Comparison of ENCODE assay signal across 14 cellular contexts in genomic region chr5:65779643-65780042, GRCh38. TPM values are rescaled to one million over a fixed set of nuclear protein-coding genes. Genes with fewer than 3 reads are reported as not detected.
DNase-seq lines count a peak whose midpoint lies in the region; ATAC-seq, FAIRE-seq and TF ChIP-seq lines count a peak whose summit lies in the region.
"Had no signal": no experiment of that assay in that cellular context is flagged by ENCODE, and none has a peak within 500 bp of the region (broad histone marks: within the 10 kb centered on the region; RNA-seq: fewer than 3 reads in every experiment).

No MANE protein-coding gene starts in this region.

- intact Hi-C loops in HepG2 (cut with micrococcal nuclease; ENCODE audit: unreplicated experiment) = no loop called here

- H3K9me3 Mint-ChIP-seq in activated naive CD4-positive, alpha-beta T cell treated with anti-CD3 and anti-CD28 coated beads, Interleukin-2, amount 50 U/mL, for 72 hours = no peaks in the 10 kb centered on the region
- no peaks in the 10 kb centered on the region for H3K9me3 Mint-ChIP-seq in T-cell
- no peaks in the 10 kb centered on the region for H3K9me3 Mint-ChIP-seq in stimulated activated effector memory CD8-positive, alpha-beta T cell treated with anti-CD3 and anti-CD28 coated beads, Interleukin-12 subunit alpha, Interleukin-12 subunit beta, amount 100 ng/mL, for 72 hours

- H3K4me2 ChIP-seq in HepG2 (ENCODE audit: low read depth, low read length) = no peak overlapping the region
- H3K4me2 ChIP-seq: PC-9 had no signal

- H3K27ac ChIP-seq in HepG2 (ENCODE audit: extremely low read length, insufficient read depth, low read length) = no peak overlapping the region
- H3K27ac ChIP-seq: cardiac muscle cell, PC-9, sigmoid colon, transverse colon had no signal

- BruUV-seq in HepG2 (replicated peaks; lab: Mats Ljungman, UMichigan) = no TSS peak

- FAIRE-seq in HepG2 (lab: Jason Lieb, UNC) = no peak
- FAIRE-seq: G401.6 had no signal

- H3K4me3 Mint-ChIP-seq in T-cell = peak overlapping the region in 2 of 3 donors; percentile 23 to 49
- no peak overlapping the region for H3K4me3 Mint-ChIP-seq in stimulated activated effector memory CD8-positive, alpha-beta T cell treated with anti-CD3 and anti-CD28 coated beads, Interleukin-12 subunit alpha, Interleukin-12 subunit beta, amount 100 ng/mL, for 72 hours

- TF ChIP-seq EP300 in HepG2 (IDR thresholded peaks at IDR 0.05; ENCODE audit: low read depth in 2 of 2, low read length in 2 of 2) (no peak), HepG2 (CRISPR knock-in tag; IDR thresholded peaks at IDR 0.05; ENCODE audit: borderline replicate concordance) (no peak)

- peaks cover 3 to 38% of the 10 kb centered on the region in 2 experiments for H3K36me3 ChIP-seq in HepG2 (replicated peaks in 1 of 2; ENCODE audit: control insufficient read depth in 1 of 2, insufficient read depth in 2 of 2, low read length in 2 of 2)
- H3K36me3 ChIP-seq: cardiac muscle cell, transverse colon had no signal

- no peak overlapping the region for H3K9ac ChIP-seq in HepG2 (ENCODE audit: insufficient read depth, low read depth, low read length)

- H3K4me1 Mint-ChIP-seq in T-cell = peaks cover 14 to 26% (median 21%) of the 10 kb centered on the region in 3 donors
- H3K4me1 Mint-ChIP-seq in stimulated activated effector memory CD8-positive, alpha-beta T cell treated with anti-CD3 and anti-CD28 coated beads, Interleukin-12 subunit alpha, Interleukin-12 subunit beta, amount 100 ng/mL, for 72 hours = peaks cover 6% of the 10 kb centered on the region

- no peaks in the 10 kb centered on the region for H3K4me1 ChIP-seq in HepG2 (ENCODE audit: insufficient read depth, low read length)
- H3K4me1 ChIP-seq: sigmoid colon, transverse colon had no signal

- WGBS in HepG2 (ENCODE audit: low lambda C conversion rate) = 100% methylated on average over 1 of the region's 1 CpG

- no peak for DNase-seq in activated naive CD4-positive, alpha-beta T cell treated with anti-CD3 and anti-CD28 coated beads, Interleukin-2, amount 50 U/mL, for 72 hours (ENCODE audit: low spot score in 2 of 2)
- no peak for DNase-seq in activated naive CD4-positive, alpha-beta T cell treated with anti-CD3 and anti-CD28 coated beads, Interleukin-2, amount 50 U/mL, for 16 hours
- DNase-seq in T-cell (no peak), NCI-H1694 (lab: John Stamatoyannopoulos, UW) (no peak), HepG2 (ENCODE audit: low spot score) (no peak)
- no peak for DNase-seq in stimulated activated effector memory CD8-positive, alpha-beta T cell treated with anti-CD3 and anti-CD28 coated beads, Interleukin-12 subunit alpha, Interleukin-12 subunit beta, amount 100 ng/mL, for 72 hours (ENCODE audit: low spot score in 2 of 2)
- DNase-seq: PC-9, sigmoid colon, T-helper 9 cell, transverse colon had no signal

- no peaks in the 10 kb centered on the region for H3K27me3 Mint-ChIP-seq in T-cell

- TF ChIP-seq CTCF in HepG2 (CRISPR knock-in tag; IDR thresholded peaks at IDR 0.05) = no peak

- H4K20me1 ChIP-seq in HepG2 (ENCODE audit: insufficient read depth, low read length) = no peaks in the 10 kb centered on the region

- peaks cover 26 to 45% of the 10 kb centered on the region in 2 donors for H3K36me3 Mint-ChIP-seq in activated naive CD4-positive, alpha-beta T cell treated with anti-CD3 and anti-CD28 coated beads, Interleukin-2, amount 50 U/mL, for 72 hours
- H3K36me3 Mint-ChIP-seq in T-cell = peaks cover 10% of the 10 kb centered on the region
- peaks cover 11% of the 10 kb centered on the region for H3K36me3 Mint-ChIP-seq in stimulated activated effector memory CD8-positive, alpha-beta T cell treated with anti-CD3 and anti-CD28 coated beads, Interleukin-12 subunit alpha, Interleukin-12 subunit beta, amount 100 ng/mL, for 72 hours

- no peak overlapping the region for H3K4me3 ChIP-seq in HepG2 (replicated peaks in 1 of 3; ENCODE audit: insufficient read depth in 1 of 3, low read depth in 2 of 3, low read length in 3 of 3)
- H3K4me3 ChIP-seq: cardiac muscle cell, PC-9, sigmoid colon, transverse colon had no signal

- H3K79me2 ChIP-seq in HepG2 (ENCODE audit: insufficient read depth, low read length) = no peaks in the 10 kb centered on the region

- TF ChIP-seq POLR2A in HepG2 (IDR thresholded peaks at IDR 0.05; ENCODE audit: insufficient read depth in 1 of 2, low read depth in 2 of 2, low read length in 2 of 2) = no peak

- H3K27me3 ChIP-seq in HepG2 (ENCODE audit: control insufficient read depth in 1 of 2, insufficient read depth in 2 of 2, low read length in 2 of 2) = no peaks in the 10 kb centered on the region
- H3K27me3 ChIP-seq: cardiac muscle cell, sigmoid colon, transverse colon had no signal

- H3K27ac Mint-ChIP-seq in activated naive CD4-positive, alpha-beta T cell treated with anti-CD3 and anti-CD28 coated beads, Interleukin-2, amount 50 U/mL, for 72 hours = peak overlapping the region; percentile 52 to 78
- peak overlapping the region; percentile 73 to 74 for H3K27ac Mint-ChIP-seq in T-cell
- H3K27ac Mint-ChIP-seq in stimulated activated effector memory CD8-positive, alpha-beta T cell treated with anti-CD3 and anti-CD28 coated beads, Interleukin-12 subunit alpha, Interleukin-12 subunit beta, amount 100 ng/mL, for 72 hours = no peak overlapping the region

- no peaks in the 10 kb centered on the region for H3K9me3 ChIP-seq in HepG2 (ENCODE audit: low read length)
- H3K9me3 ChIP-seq: sigmoid colon, transverse colon had no signal

- POLR2A ChIA-PET in T-cell (lab: Charles Lee) (interaction anchor here in 1 of 2 donors (0.7 kb wide), 1 partner anchor 301 kb away, joined by 4 read pairs; no protein-coding TSS in a partner anchor), HepG2 (lab: Yijun Ruan, JAX) (no interaction called here)

- TF ChIP-seq RAD21 in HepG2 (CRISPR knock-in tag; IDR thresholded peaks at IDR 0.05) = no peak

- ATAC-seq in activated naive CD4-positive, alpha-beta T cell treated with anti-CD3 and anti-CD28 coated beads, Interleukin-2, amount 50 U/mL, for 72 hours = peak; percentile 38 to 76
- peak; percentile 69 for ATAC-seq in GM21825 (IDR thresholded peaks at IDR 0.05; ENCODE audit: unreplicated experiment)
- peak; percentile 43 to 60 (median 48) for ATAC-seq in T-cell (replicated peaks in 1 of 4)
- peak; percentile 66 for ATAC-seq in stimulated activated effector memory CD8-positive, alpha-beta T cell treated with anti-CD3 and anti-CD28 coated beads, Interleukin-12 subunit alpha, Interleukin-12 subunit beta, amount 100 ng/mL, for 72 hours
- no peak for ATAC-seq in HG03135 (IDR thresholded peaks at IDR 0.05; ENCODE audit: unreplicated experiment)
- no peak for ATAC-seq in HepG2

- no peak overlapping the region for H2AFZ ChIP-seq in HepG2 (ENCODE audit: low read length)
- H2AFZ ChIP-seq: PC-9 had no signal

- in situ Hi-C loops in HepG2 (cut with HindIII; ENCODE audit: extremely low pct_ligation_motif_present, low pct_unique_long_range_greater_than_20kb) = no loop called here

- CTCF ChIA-PET in T-cell (lab: Charles Lee) = interaction anchor here in 1 of 2 donors (1.3 kb wide), 1 partner anchor 19 kb away, joined by 4 read pairs; no protein-coding TSS in a partner anchor
- CTCF ChIA-PET in HepG2 (lab: Yijun Ruan, JAX; ENCODE audit: low intra/inter-chr PET ratio, low total read pairs) = no interaction called here

RNA-seq across cellular contexts. Expression of gene NLN, which starts 57.6 kb away (rescaled TPM):
- total RNA-seq in activated naive CD4-positive, alpha-beta T cell treated with anti-CD3 and anti-CD28 coated beads, Interleukin-2, amount 50 U/mL, for 72 hours = 10 to 100 TPM; 12.7 to 27.8 TPM
- total RNA-seq in T-cell (1 to 10 TPM; 1.5 to 7.6 (median 4.1) TPM), HepG2 (2016; rRNA removed; fragmentation: Illumina TruSeq; extraction: Trizol) (36.7 and 62.9 TPM in 2 replicates)
- 10.4 and 10.8 TPM in 2 replicates for total RNA-seq in HepG2 (2016; cell fraction: cytosol; rRNA removed; fragmentation: Illumina TruSeq; extraction: Trizol; ENCODE audit: low read depth)
- total RNA-seq in HepG2 (2016; cell fraction: insoluble cytoplasmic fraction; rRNA removed; fragmentation: Illumina TruSeq; extraction: Trizol) = 36.0 and 61.2 TPM in 2 replicates
- 22.8 and 25.1 TPM in 2 replicates for total RNA-seq in HepG2 (2016; cell fraction: membrane; rRNA removed; fragmentation: Illumina TruSeq; extraction: Trizol)
- 21.0 TPM in 2 replicates for total RNA-seq in HepG2 (2016; cell fraction: nucleus; rRNA removed; fragmentation: Illumina TruSeq; extraction: Trizol)
- 10.5 and 11.9 TPM in 2 replicates for polyA plus RNA-seq in HepG2 (2011; rRNA removed)
- 10.6 and 14.3 TPM in 2 replicates for polyA plus RNA-seq in HepG2 (2011; cell fraction: cytosol; rRNA removed)
- 3.8 and 4.8 TPM in 2 replicates for polyA plus RNA-seq in HepG2 (2011; cell fraction: nucleus; rRNA removed)
- 19.4 and 26.2 TPM in 2 replicates for polyA plus RNA-seq in HepG2 (2012)
- polyA plus RNA-seq in HepG2 (2016; cell fraction: cytosol; fragmentation: Illumina TruSeq; extraction: Trizol; ENCODE audit: low read depth) = 4.4 TPM in 2 replicates
- 47.9 and 54.1 TPM in 2 replicates for polyA plus RNA-seq in HepG2 (2016; cell fraction: insoluble cytoplasmic fraction; fragmentation: Illumina TruSeq; extraction: Trizol; ENCODE audit: low read depth)
- polyA plus RNA-seq in HepG2 (2016; cell fraction: membrane; fragmentation: Illumina TruSeq; extraction: Trizol; ENCODE audit: low read depth) = 9.7 and 11.0 TPM in 2 replicates
- 15.5 and 19.2 TPM in 2 replicates for polyA plus RNA-seq in HepG2 (2016; cell fraction: nucleus; fragmentation: Illumina TruSeq; extraction: Trizol; ENCODE audit: insufficient read depth, low read depth)
- polyA minus RNA-seq in HepG2 (2011; rRNA and poly(A)+ RNA removed; ENCODE audit: low replicate concordance) = 32.5 and 40.0 TPM in 2 replicates
- polyA minus RNA-seq in HepG2 (2011; cell fraction: cytosol; rRNA and poly(A)+ RNA removed) = 16.7 and 17.7 TPM in 2 replicates
- 22.9 and 28.3 TPM in 2 replicates for polyA minus RNA-seq in HepG2 (2011; cell fraction: nucleus; rRNA and poly(A)+ RNA removed)

RNA-seq across cellular contexts. Expression of gene SGTB, which starts 57.7 kb away (rescaled TPM):
- total RNA-seq in activated naive CD4-positive, alpha-beta T cell treated with anti-CD3 and anti-CD28 coated beads, Interleukin-2, amount 50 U/mL, for 72 hours = 10 to 100 TPM; 19.1 to 23.4 TPM
- 10 to 100 TPM; 28.7 to 60.1 (median 35.0) TPM for total RNA-seq in T-cell
- total RNA-seq in HepG2 (2016; rRNA removed; fragmentation: Illumina TruSeq; extraction: Trizol) = 11.2 and 13.9 TPM in 2 replicates
- total RNA-seq in HepG2 (2016; cell fraction: cytosol; rRNA removed; fragmentation: Illumina TruSeq; extraction: Trizol; ENCODE audit: low read depth) = 1.2 and 2.0 TPM in 2 replicates
- 10.8 and 14.4 TPM in 2 replicates for total RNA-seq in HepG2 (2016; cell fraction: insoluble cytoplasmic fraction; rRNA removed; fragmentation: Illumina TruSeq; extraction: Trizol)
- total RNA-seq in HepG2 (2016; cell fraction: membrane; rRNA removed; fragmentation: Illumina TruSeq; extraction: Trizol) = 4.7 and 6.4 TPM in 2 replicates
- 5.5 and 8.0 TPM in 2 replicates for total RNA-seq in HepG2 (2016; cell fraction: nucleus; rRNA removed; fragmentation: Illumina TruSeq; extraction: Trizol)
- polyA plus RNA-seq in HepG2 (2011; rRNA removed) = 3.3 and 5.2 TPM in 2 replicates
- polyA plus RNA-seq in HepG2 (2011; cell fraction: cytosol; rRNA removed) = 2.0 and 2.7 TPM in 2 replicates
- polyA plus RNA-seq in HepG2 (2011; cell fraction: nucleus; rRNA removed) = 2.8 and 3.1 TPM in 2 replicates
- 8.1 and 9.0 TPM in 2 replicates for polyA plus RNA-seq in HepG2 (2012)
- 2.0 and 2.4 TPM in 2 replicates for polyA plus RNA-seq in HepG2 (2016; cell fraction: cytosol; fragmentation: Illumina TruSeq; extraction: Trizol; ENCODE audit: low read depth)
- polyA plus RNA-seq in HepG2 (2016; cell fraction: insoluble cytoplasmic fraction; fragmentation: Illumina TruSeq; extraction: Trizol; ENCODE audit: low read depth) = 11.6 and 13.5 TPM in 2 replicates
- polyA plus RNA-seq in HepG2 (2016; cell fraction: membrane; fragmentation: Illumina TruSeq; extraction: Trizol; ENCODE audit: low read depth) = 2.3 and 3.1 TPM in 2 replicates
- polyA plus RNA-seq in HepG2 (2016; cell fraction: nucleus; fragmentation: Illumina TruSeq; extraction: Trizol; ENCODE audit: insufficient read depth, low read depth) = 7.4 and 8.2 TPM in 2 replicates
- 1.6 TPM in 2 replicates for polyA minus RNA-seq in HepG2 (2011; rRNA and poly(A)+ RNA removed; ENCODE audit: low replicate concordance)
- polyA minus RNA-seq in HepG2 (2011; cell fraction: cytosol; rRNA and poly(A)+ RNA removed) = 4.6 and 5.3 TPM in 2 replicates
- polyA minus RNA-seq in HepG2 (2011; cell fraction: nucleus; rRNA and poly(A)+ RNA removed) = 9.0 TPM in 2 replicates

Comparison
In these comparisons a context has a peak if more than half of its experiments do, and no peak if none do; other contexts are left out.
1. ATAC-seq: peak in activated naive CD4-positive, alpha-beta T cell treated with anti-CD3 and anti-CD28 coated beads, Interleukin-2, amount 50 U/mL, for 72 hours (2 of 2), GM21825 (single experiment), T-cell (4 of 4) and stimulated activated effector memory CD8-positive, alpha-beta T cell treated with anti-CD3 and anti-CD28 coated beads, Interleukin-12 subunit alpha, Interleukin-12 subunit beta, amount 100 ng/mL, for 72 hours (single experiment); none in HG03135 (single experiment) and HepG2 (single experiment).